14 cellular contexts compared by ENCODE assay signal in genomic region chr1:81471255-81471654, GRCh38.
DNase-seq lines count a peak whose midpoint lies in the region; ATAC-seq and TF ChIP-seq lines count a peak whose summit lies in the region.
"Had no signal": no experiment of that assay in that cellular context is flagged by ENCODE, and none has a peak within 500 bp of the region (broad histone marks: within the 10 kb centered on the region; RNA-seq: fewer than 3 reads in every experiment).

No MANE protein-coding gene starts in this region.

- no peaks in the 10 kb centered on the region for H3K36me3 Mint-ChIP-seq in chondrocyte (ENCODE audit: low read depth)
- H3K36me3 Mint-ChIP-seq: CD8-positive, alpha-beta memory T cell had no signal

- H3K27ac ChIP-seq in PC-3 (ENCODE audit: low read length) (no peak overlapping the region), neutrophil (peak overlapping the region; percentile 82), stomach (no peak overlapping the region)
- H3K27ac ChIP-seq: GM23248 had no signal

- H3K79me2 ChIP-seq in PC-3 (ENCODE audit: low read length): no peaks in the 10 kb centered on the region

- H3K27ac Mint-ChIP-seq in chondrocyte (ENCODE audit: unreplicated experiment): no peak overlapping the region
- H3K27ac Mint-ChIP-seq: CD8-positive, alpha-beta memory T cell had no signal

- WGBS in stomach, 5 donors: 63 to 67% (median 66%) methylated on average over 2 of the region's 2 CpGs

- no peak for TF ChIP-seq EP300 in Ishikawa (IDR thresholded peaks at IDR 0.05; ENCODE audit: borderline replicate concordance)
- TF ChIP-seq EP300 in stomach (IDR thresholded peaks at IDR 0.05): no peak

- intact Hi-C loops in PC-3 (cut with micrococcal nuclease) (no loop called here), stomach (cut with DNase I; ENCODE audit: low total_unique reads) (no loop called here)

- no peaks in the 10 kb centered on the region for H3K4me1 ChIP-seq in PC-3 (ENCODE audit: insufficient read depth, low read length)
- H3K4me1 ChIP-seq in neutrophil (ENCODE audit: control insufficient read depth in 1 of 2, insufficient read depth in 1 of 2, low read depth in 1 of 2, low read length in 1 of 2): peaks cover 21 to 22% of the 10 kb centered on the region in 2 experiments
- H3K4me1 ChIP-seq in stomach: no peaks in the 10 kb centered on the region
- H3K4me1 ChIP-seq: BE2C, Caco-2 had no signal

- H3K4me2 ChIP-seq in PC-3 (ENCODE audit: low read length): no peak overlapping the region

- peaks cover 58% of the 10 kb centered on the region for H3K27me3 ChIP-seq in PC-3 (ENCODE audit: low read length)
- H3K27me3 ChIP-seq in neutrophil: no peaks in the 10 kb centered on the region
- no peaks in the 10 kb centered on the region for H3K27me3 ChIP-seq in stomach
- H3K27me3 ChIP-seq: BE2C had no signal

- no peaks in the 10 kb centered on the region for H3K27me3 Mint-ChIP-seq in chondrocyte (ENCODE audit: low read depth)

- DNase-seq in PC-3 (no peak), chondrocyte (ENCODE audit: low spot score) (no peak), stomach (no peak), mucosa of gallbladder (ENCODE audit: low spot score) (no peak), UCSD-AML1 (lab: John Stamatoyannopoulos, UW; ENCODE audit: unreplicated experiment) (no peak)
- DNase-seq: BE2C; Caco-2; CD8-positive, alpha-beta memory T cell; DND-41; GF-D8; GM23248; H7 had no signal

- BruUV-seq in PC-3 (replicated peaks; lab: Mats Ljungman, UMichigan): no TSS peak

- H4K20me1 ChIP-seq in PC-3 (ENCODE audit: low read length): no peaks in the 10 kb centered on the region

- H3K9me3 ChIP-seq in PC-3 (ENCODE audit: low read length): no peaks in the 10 kb centered on the region
- no peaks in the 10 kb centered on the region for H3K9me3 ChIP-seq in neutrophil
- no peaks in the 10 kb centered on the region for H3K9me3 ChIP-seq in stomach
- H3K9me3 ChIP-seq: BE2C, Caco-2 had no signal

- no peaks in the 10 kb centered on the region for H3K4me1 Mint-ChIP-seq in chondrocyte (ENCODE audit: low read depth)
- H3K4me1 Mint-ChIP-seq: CD8-positive, alpha-beta memory T cell had no signal

- H3K4me3 Mint-ChIP-seq in chondrocyte (ENCODE audit: unreplicated experiment): no peak overlapping the region
- H3K4me3 Mint-ChIP-seq: CD8-positive, alpha-beta memory T cell had no signal

- no peak for TF ChIP-seq POLR2A in stomach (IDR thresholded peaks at IDR 0.05)

- CTCF ChIA-PET in PC-3 (lab: Charles Lee): no interaction called here

- TF ChIP-seq CTCF in PC-3 (conservative IDR thresholded peaks at IDR 0.05; ENCODE audit: low read depth, low read length): peak; percentile 34; the same call in 1 of the 2 replicates
- TF ChIP-seq CTCF in chondrocyte (IDR thresholded peaks at IDR 0.05): peak; percentile 39
- no peak for TF ChIP-seq CTCF in neutrophil (IDR thresholded peaks at IDR 0.05)
- no peak for TF ChIP-seq CTCF in stomach (IDR thresholded peaks at IDR 0.05)

- no peak for ATAC-seq in PC-3

- TF ChIP-seq RAD21 in Ishikawa (IDR thresholded peaks at IDR 0.05; ENCODE audit: low read depth): peak; percentile 22; the same call in 1 of the 2 replicates

- H2AFZ ChIP-seq in PC-3 (ENCODE audit: low read length): no peak overlapping the region
- H2AFZ ChIP-seq: GM23248 had no signal

- H3K36me3 ChIP-seq in PC-3 (ENCODE audit: low read depth, low read length) (no peaks in the 10 kb centered on the region), neutrophil (no peaks in the 10 kb centered on the region), stomach (no peaks in the 10 kb centered on the region)
- H3K36me3 ChIP-seq: BE2C had no signal

- H3K9ac ChIP-seq in PC-3 (ENCODE audit: low read length): no peak overlapping the region
- H3K9ac ChIP-seq: GM23248 had no signal

- H3F3A ChIP-seq in PC-3 (ENCODE audit: low read length, unreplicated experiment): no peaks in the 10 kb centered on the region

- no peak overlapping the region for H3K4me3 ChIP-seq in PC-3 (ENCODE audit: low read length)
- H3K4me3 ChIP-seq in neutrophil (ENCODE audit: low read depth in 1 of 2, low read length in 1 of 2): no peak overlapping the region
- no peak overlapping the region for H3K4me3 ChIP-seq in stomach
- H3K4me3 ChIP-seq: GM23248 had no signal

- H3K9me3 Mint-ChIP-seq in chondrocyte (ENCODE audit: low read depth): no peaks in the 10 kb centered on the region

- no peaks in the 10 kb centered on the region for H3K9me2 ChIP-seq in PC-3 (replicated peaks; ENCODE audit: low read length)

- POLR2A ChIA-PET in PC-3 (lab: Charles Lee; ENCODE audit: unreplicated experiment): no interaction called here

TF ChIP-seq in Ishikawa, 13 proteins besides CTCF, POLR2A, EP300 and RAD21:
- TF ChIP-seq TEAD4 (IDR thresholded peaks at IDR 0.05): no peak

Comparison
In these comparisons a context has a peak if more than half of its experiments do, and no peak if none do; other contexts are left out.
1. CTCF ChIP-seq: peak in PC-3 (single experiment) and chondrocyte (single experiment); none in neutrophil (single experiment) and stomach (0 of 7).